Comparison of ENCODE assay signal across 10 cellular contexts in genomic region chr11:12122083-12122482, GRCh38. TPM values are rescaled to one million over a fixed set of nuclear protein-coding genes. Genes with fewer than 3 reads are reported as not detected.
DNase-seq lines count a peak whose midpoint lies in the region; TF ChIP-seq lines count a peak whose summit lies in the region.
"Had no signal": no experiment of that assay in that cellular context is flagged by ENCODE, and none has a peak within 500 bp of the region (broad histone marks: within the 10 kb centered on the region; RNA-seq: fewer than 3 reads in every experiment).

No MANE protein-coding gene starts in this region.

- peaks cover 9% of the 10 kb centered on the region for H3K36me3 Mint-ChIP-seq in endothelial cell (ENCODE audit: low read depth, unreplicated experiment)

- peaks cover 12% of the 10 kb centered on the region for H3K4me1 ChIP-seq in ovary (ENCODE audit: insufficient read depth)

- TF ChIP-seq EP300 in ovary (IDR thresholded peaks at IDR 0.05) = no peak

- peaks cover 12% of the 10 kb centered on the region for H3K27me3 Mint-ChIP-seq in endothelial cell (ENCODE audit: unreplicated experiment)

- H3K9me3 ChIP-seq in ovary = no peaks in the 10 kb centered on the region

- H3K4me3 Mint-ChIP-seq in endothelial cell (ENCODE audit: unreplicated experiment) = no peak overlapping the region
- H3K4me3 Mint-ChIP-seq: activated T-cell treated with anti-CD3 and anti-CD28 coated beads, Interleukin-2, amount 50 U/mL, for 4 hours; CD4-positive, CD25-positive, alpha-beta regulatory T cell had no signal

- peak; percentile 24 for DNase-seq in NCI-H345 (lab: John Stamatoyannopoulos, UW)
- DNase-seq in NCI-H345 treated with DMSO at 0.1 percent for 48 hours (lab: John Stamatoyannopoulos, UW; ENCODE audit: unreplicated experiment) = no peak
- peak; percentile 44 for DNase-seq in NB4 (ENCODE audit: low read depth)
- peak; percentile 21 for DNase-seq in endothelial cell (ENCODE audit: low spot score)
- DNase-seq in retinal pigment epithelial cell (ENCODE audit: low read depth) = no peak
- no peak for DNase-seq in ovary
- no peak for DNase-seq in midbrain (lab: John Stamatoyannopoulos, UW)
- no peak for DNase-seq in KG1 (lab: John Stamatoyannopoulos, UW)
- DNase-seq: activated T-cell treated with anti-CD3 and anti-CD28 coated beads, Interleukin-2, amount 50 U/mL, for 4 hours; CD4-positive, CD25-positive, alpha-beta regulatory T cell had no signal

- WGBS in ovary, 3 donors = 91 to 96% (median 93%) methylated on average over 6 of the region's 6 CpGs

- H3K27me3 ChIP-seq in ovary = no peaks in the 10 kb centered on the region

- peaks cover 65% of the 10 kb centered on the region for H3K4me1 Mint-ChIP-seq in endothelial cell (ENCODE audit: unreplicated experiment)

- no peaks in the 10 kb centered on the region for H3K9me3 Mint-ChIP-seq in endothelial cell (ENCODE audit: unreplicated experiment)
- H3K9me3 Mint-ChIP-seq: activated T-cell treated with anti-CD3 and anti-CD28 coated beads, Interleukin-2, amount 50 U/mL, for 4 hours; CD4-positive, CD25-positive, alpha-beta regulatory T cell had no signal

- no peak overlapping the region for H3K27ac ChIP-seq in ovary

- H3K4me3 ChIP-seq in NB4 (ENCODE audit: low read depth, low read length) (no peak overlapping the region), retinal pigment epithelial cell (ENCODE audit: low read length) (no peak overlapping the region), ovary (no peak overlapping the region)

- H3K36me3 ChIP-seq in ovary = no peaks in the 10 kb centered on the region

- no peak overlapping the region for H3K27ac Mint-ChIP-seq in endothelial cell (ENCODE audit: unreplicated experiment)

- intact Hi-C loops in ovary (cut with DNase I) = no loop called here

- no peak for TF ChIP-seq POLR2A in NB4 (IDR thresholded peaks at IDR 0.05; ENCODE audit: extremely low read depth, insufficient read length)
- TF ChIP-seq POLR2A in ovary (IDR thresholded peaks at IDR 0.05) = no peak

- TF ChIP-seq CTCF in NB4 (IDR thresholded peaks at IDR 0.05; ENCODE audit: low read depth, low read length) = peak; percentile 51
- TF ChIP-seq CTCF in endothelial cell (IDR thresholded peaks at IDR 0.05; ENCODE audit: unreplicated experiment) = peak; percentile 26
- peak; percentile 56 for TF ChIP-seq CTCF in retinal pigment epithelial cell (conservative IDR thresholded peaks at IDR 0.05; ENCODE audit: low read depth, low read length)
- no peak for TF ChIP-seq CTCF in ovary (IDR thresholded peaks at IDR 0.05)

RNA-seq across cellular contexts. Expression of gene MICAL2, which starts 11.7 kb away (rescaled TPM):
- total RNA-seq in endothelial cell (ENCODE audit: unreplicated experiment) = 21.7 TPM
- total RNA-seq in ovary = 10 to 100 TPM; 11.0 to 68.5 (median 32.5) TPM
- 10 to 100 TPM; 10.7 to 73.6 TPM for polyA plus RNA-seq in ovary

Comparison
In these comparisons a context has a peak if more than half of its experiments do, and no peak if none do; other contexts are left out.
1. DNase-seq: peak in NCI-H345 (single experiment), NB4 (single experiment) and endothelial cell (single experiment); none in NCI-H345 treated with DMSO at 0.1 percent for 48 hours (single experiment), retinal pigment epithelial cell (single experiment), ovary (0 of 5), midbrain (single experiment) and KG1 (single experiment).
2. CTCF ChIP-seq: peak in NB4 (single experiment), endothelial cell (single experiment) and retinal pigment epithelial cell (single experiment); none in ovary (0 of 3).